ENCODE assay signal across 14 cellular contexts in the genomic region with DNA sequence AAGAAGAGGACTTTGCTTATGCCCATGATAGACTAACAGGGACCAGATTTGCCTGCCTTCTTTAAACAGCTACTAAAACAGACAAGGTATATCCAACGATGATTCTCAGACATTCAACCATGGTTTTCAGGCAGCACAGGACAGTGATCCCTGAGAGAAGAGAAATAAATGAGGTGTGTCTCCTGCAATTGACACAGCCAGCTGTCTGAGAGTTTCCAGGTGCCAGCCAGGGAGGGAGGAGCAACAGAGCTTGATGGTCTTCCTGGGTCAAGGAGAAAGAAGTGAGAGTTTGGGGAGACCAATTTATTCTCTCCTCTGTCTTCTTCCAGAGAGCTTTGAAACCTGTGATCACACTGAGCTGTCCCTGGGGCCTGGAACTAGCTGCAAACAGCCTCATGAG.
"Had no signal": no experiment of that assay in that cellular context is flagged by ENCODE, and none has a peak within 500 bp of the region (broad histone marks: within the 10 kb centered on the region; RNA-seq: fewer than 3 reads in every experiment).

No MANE protein-coding gene starts in this region.

- H3K27ac Mint-ChIP-seq: activated T-helper 1 cell treated with anti-CD3 and anti-CD28 coated beads, Interleukin-12 subunit alpha, Interleukin-12 subunit beta, Interleukin-2, Interleukin-4 antibody, amounts not matched to agents 30 ng/mL and 10 ng/mL and 1 ng/mL, durations not matched to agents 14 hours and 24 hours and 36 hours had no signal

- H3K4me1 ChIP-seq: ascending aorta, colonic mucosa, left lung, suprapubic skin, upper lobe of right lung had no signal

- H3K4me3 Mint-ChIP-seq: activated T-helper 1 cell treated with anti-CD3 and anti-CD28 coated beads, Interleukin-12 subunit alpha, Interleukin-12 subunit beta, Interleukin-2, Interleukin-4 antibody, amounts not matched to agents 30 ng/mL and 10 ng/mL and 1 ng/mL, durations not matched to agents 14 hours and 24 hours and 36 hours; nephron progenitor cell had no signal

- H3K27ac ChIP-seq: ascending aorta, colonic mucosa, heart left ventricle, left lung, suprapubic skin, upper lobe of right lung had no signal

- H3K9me3 ChIP-seq: ascending aorta, colonic mucosa, heart left ventricle, left lung, suprapubic skin, upper lobe of right lung had no signal

- DNase-seq: activated CD4-positive, alpha-beta T cell treated with anti-CD3 and anti-CD28 coated beads for 48 hours; activated naive CD4-positive, alpha-beta T cell; colonic mucosa; effector CD4-positive, alpha-beta T cell; heart left ventricle; left lung; mesendoderm; nephron progenitor cell; stimulated activated CD4-positive, alpha-beta T cell treated with anti-CD3 and anti-CD28 coated beads, Interleukin-2, amount 100 ng/mL, for 48 hours; stimulated activated naive CD4-positive, alpha-beta T cell treated with Interleukin-2 at 50 U/mL for 16 hours; upper lobe of right lung had no signal

- H3K9me3 Mint-ChIP-seq: activated T-helper 1 cell treated with anti-CD3 and anti-CD28 coated beads, Interleukin-12 subunit alpha, Interleukin-12 subunit beta, Interleukin-2, Interleukin-4 antibody, amounts not matched to agents 30 ng/mL and 10 ng/mL and 1 ng/mL, durations not matched to agents 14 hours and 24 hours and 36 hours; nephron progenitor cell had no signal

- ATAC-seq: heart left ventricle, left lung, upper lobe of right lung had no signal

- H3K36me3 ChIP-seq: ascending aorta, colonic mucosa, heart left ventricle, left lung, suprapubic skin, upper lobe of right lung had no signal

- H3K27me3 ChIP-seq: ascending aorta, colonic mucosa had no signal

- H3K4me3 ChIP-seq: ascending aorta, colonic mucosa, heart left ventricle, left lung, suprapubic skin, upper lobe of right lung had no signal
